29 cellular contexts compared by ENCODE assay signal in the genomic region with DNA sequence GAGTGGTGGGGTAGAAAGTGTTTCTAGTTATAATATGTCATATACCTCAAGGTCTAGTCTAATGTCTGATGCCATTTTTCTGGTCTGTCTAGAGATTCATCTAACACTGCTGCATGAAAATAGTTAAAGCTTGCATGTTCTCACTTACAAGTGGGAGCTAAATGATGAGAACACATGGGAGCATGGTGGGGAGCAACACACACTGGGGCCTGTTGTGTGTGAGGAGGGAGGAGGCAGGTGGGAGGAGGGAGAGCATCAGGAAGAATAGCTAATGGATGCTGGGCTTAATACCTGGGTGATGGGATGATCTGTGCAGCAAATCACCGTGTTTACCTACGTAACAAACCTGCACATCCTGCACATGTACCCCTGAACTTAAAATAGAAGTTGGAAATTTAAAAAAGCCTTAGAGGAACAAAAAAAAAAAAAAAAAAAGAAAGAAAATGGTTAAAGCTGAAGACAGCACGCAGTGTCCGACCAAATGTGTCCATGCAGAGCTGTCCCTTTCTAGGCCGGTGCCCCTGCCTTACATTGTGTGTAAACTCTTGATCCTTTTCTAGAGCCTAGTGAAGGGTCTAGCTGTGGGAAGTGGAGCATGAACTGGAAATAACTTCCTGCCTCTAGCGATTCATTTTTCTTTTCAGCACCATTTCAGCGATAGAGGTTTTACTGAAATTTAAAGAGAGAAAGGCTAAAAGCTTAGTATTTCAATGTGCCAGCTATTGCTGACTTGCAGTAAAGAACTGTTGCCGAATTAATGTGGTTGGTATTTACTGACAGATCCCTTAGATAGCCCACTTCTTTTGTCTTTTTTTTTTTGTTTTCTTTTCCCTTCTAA.
A peak's percentile ranks its signal among the peaks of the same experiment; 100 is the strongest.
DNase-seq lines count a peak whose midpoint lies in the region; ATAC-seq and TF ChIP-seq lines count a peak whose summit lies in the region.
"Had no signal": no experiment of that assay in that cellular context is flagged by ENCODE, and none has a peak within 500 bp of the region (broad histone marks: within the 10 kb centered on the region; RNA-seq: fewer than 3 reads in every experiment).

No MANE protein-coding gene starts in this region.

- peaks cover 0 to 6% (median 0%) of the 10 kb centered on the region in 11 experiments; a peak in 3 of 22 replicates for H3K9me3 ChIP-seq in BLaER1 treated with 17β-estradiol and CSF1 and Interleukin-3, amounts not matched to agents 10 nM and 100 nM (replicated peaks in 1 of 11)
- no peaks in the 10 kb centered on the region for H3K9me3 ChIP-seq in CD4-positive, alpha-beta T cell (ENCODE audit: control insufficient read depth, low read length)
- H3K9me3 ChIP-seq: breast epithelium, colonic mucosa, left ventricle myocardium inferior, right lobe of liver, spleen, tibial nerve had no signal

- peak overlapping the region; percentile 77 for H3K27ac Mint-ChIP-seq in glutamatergic neuron (ENCODE audit: unreplicated experiment)
- no peak overlapping the region for H3K27ac Mint-ChIP-seq in CD4-positive, alpha-beta T cell
- H3K27ac Mint-ChIP-seq: activated CD4-positive, alpha-beta T cell treated with anti-CD3 and anti-CD28 coated beads for 36 hours; activated T-helper 17 cell treated with anti-CD3 and anti-CD28 coated beads, Interleukin-2, amount 50 U/mL, for 72 hours; CD14-positive monocyte; progenitor cell of endocrine pancreas had no signal

- no peak for TF ChIP-seq CTCF in glutamatergic neuron (IDR thresholded peaks at IDR 0.05; ENCODE audit: partially characterized antibody, unreplicated experiment)
- no peak for TF ChIP-seq CTCF in GM10266 (IDR thresholded peaks at IDR 0.05; ENCODE audit: control insufficient read depth, insufficient read depth, low read depth, missing control alignments)
- TF ChIP-seq CTCF in CD4-positive, alpha-beta T cell (IDR thresholded peaks at IDR 0.05) = no peak

- peak overlapping the region; percentile 60 to 82 (median 69) for H3K9ac ChIP-seq in BLaER1 treated with 17β-estradiol and CSF1 and Interleukin-3, amounts not matched to agents 10 nM and 100 nM

- peak overlapping the region; percentile 31 to 96 (median 92) for H3K27ac ChIP-seq in BLaER1 treated with 17β-estradiol and CSF1 and Interleukin-3, amounts not matched to agents 10 nM and 100 nM
- H3K27ac ChIP-seq in angular gyrus (ENCODE audit: low read depth, low read length) (peak overlapping the region; percentile 75), substantia nigra (ENCODE audit: low read depth, low read length, poor library complexity, severe bottlenecking) (peak overlapping the region; percentile 55)
- H3K27ac ChIP-seq in CD4-positive, alpha-beta T cell (ENCODE audit: low read depth, low read length) = no peak overlapping the region
- H3K27ac ChIP-seq: breast epithelium, colonic mucosa, left ventricle myocardium inferior, PC-9, right lobe of liver, spleen had no signal

- H3K4me1 Mint-ChIP-seq in glutamatergic neuron (ENCODE audit: low read depth, unreplicated experiment) = peaks cover 70% of the 10 kb centered on the region
- no peaks in the 10 kb centered on the region for H3K4me1 Mint-ChIP-seq in CD4-positive, alpha-beta T cell (ENCODE audit: low read depth)
- H3K4me1 Mint-ChIP-seq: activated CD4-positive, alpha-beta T cell treated with anti-CD3 and anti-CD28 coated beads for 36 hours; activated T-helper 17 cell treated with anti-CD3 and anti-CD28 coated beads, Interleukin-2, amount 50 U/mL, for 72 hours had no signal

- H3K36me3 ChIP-seq in BLaER1 treated with 17β-estradiol and CSF1 and Interleukin-3, amounts not matched to agents 10 nM and 100 nM = peaks cover 0 to 36% (median 6%) of the 10 kb centered on the region in 11 experiments; a peak in 11 of 22 replicates
- H3K36me3 ChIP-seq: breast epithelium, colonic mucosa, left ventricle myocardium inferior, right lobe of liver, spleen, tibial nerve had no signal

- ATAC-seq in CD4-positive, alpha-beta T cell (ENCODE audit: poor library complexity) = no peak
- ATAC-seq: activated CD4-positive, alpha-beta T cell treated with anti-CD3 and anti-CD28 coated beads for 36 hours; activated T-helper 17 cell treated with anti-CD3 and anti-CD28 coated beads, Interleukin-2, amount 50 U/mL, for 72 hours; stimulated activated naive CD8-positive, alpha-beta T cell treated with anti-CD3 and anti-CD28 coated beads, Interleukin-15, Interleukin-2, amounts not matched to agents 100 U/mL and 50 U/mL, for 24 hours had no signal

- no peak for DNase-seq in glutamatergic neuron
- DNase-seq in substantia nigra (lab: John Stamatoyannopoulos, UW) = peak in 4 of 49 donors; percentile 17 to 25 (median 22)
- no peak for DNase-seq in GM10266 (ENCODE audit: extremely low spot score)
- no peak for DNase-seq in activated CD4-positive, alpha-beta T cell treated with anti-CD3 and anti-CD28 coated beads, Interleukin-2, amount 50 U/mL, for 48 hours
- no peak for DNase-seq in CD4-positive, alpha-beta T cell
- DNase-seq in NCI-H1048 (lab: John Stamatoyannopoulos, UW) = no peak
- DNase-seq: activated CD4-positive, alpha-beta T cell treated with anti-CD3 and anti-CD28 coated beads for 36 hours; activated naive CD4-positive, alpha-beta T cell treated with anti-CD3 and anti-CD28 coated beads, Interleukin-2, amount 50 U/mL, for 16 hours; colonic mucosa; effector CD8-positive, alpha-beta T cell; left ventricle myocardium inferior; mesenchymal stem cell; NCI-H1105 treated with DMSO at 0.1 percent for 48 hours; NCI-H187 treated with DMSO at 0.1 percent for 48 hours; NCI-H2171 treated with DMSO at 0.1 percent for 48 hours; NCI-H510A treated with DMSO at 0.1 percent for 48 hours; PC-9; right lobe of liver; Right ventricle myocardium superior; spleen; stimulated activated CD4-positive, alpha-beta T cell treated with anti-CD3 and anti-CD28 coated beads, Interleukin-2, amount 100 ng/mL, for 24 hours; stimulated activated naive CD8-positive, alpha-beta T cell treated with anti-CD3 and anti-CD28 coated beads, Interleukin-15, Interleukin-2, amounts not matched to agents 100 U/mL and 50 U/mL, for 24 hours had no signal

- H3K9me3 Mint-ChIP-seq in glutamatergic neuron (ENCODE audit: unreplicated experiment) = peaks cover 9% of the 10 kb centered on the region
- no peaks in the 10 kb centered on the region for H3K9me3 Mint-ChIP-seq in CD4-positive, alpha-beta T cell
- H3K9me3 Mint-ChIP-seq: activated T-helper 17 cell treated with anti-CD3 and anti-CD28 coated beads, Interleukin-2, amount 50 U/mL, for 72 hours; CD14-positive monocyte had no signal

- peaks cover 0 to 54% (median 0%) of the 10 kb centered on the region in 11 experiments; a peak in 4 of 22 replicates for H4K20me1 ChIP-seq in BLaER1 treated with 17β-estradiol and CSF1 and Interleukin-3, amounts not matched to agents 10 nM and 100 nM

- CTCF ChIA-PET in CD4-positive, alpha-beta T cell (lab: Charles Lee) = interaction anchor here (0.8 to 1.1 kb wide), 2 partner anchors 28 to 38 kb away, joined by 3 to 4 read pairs; no protein-coding TSS in a partner anchor

- POLR2A ChIA-PET in CD4-positive, alpha-beta T cell (lab: Charles Lee) = no interaction called here

- peak overlapping the region in 8 of 10 experiments; percentile 1 to 27 (median 15); a peak in 9 of 20 replicates for H3K4me3 ChIP-seq in BLaER1 treated with 17β-estradiol and CSF1 and Interleukin-3, amounts not matched to agents 10 nM and 100 nM
- H3K4me3 ChIP-seq: breast epithelium, colonic mucosa, left ventricle myocardium inferior, PC-9, right lobe of liver, spleen, tibial nerve had no signal

- peak overlapping the region; percentile 68 to 95 (median 82) for H3K4me2 ChIP-seq in BLaER1 treated with 17β-estradiol and CSF1 and Interleukin-3, amounts not matched to agents 10 nM and 100 nM
- H3K4me2 ChIP-seq: PC-9 had no signal

- H3K27me3 Mint-ChIP-seq in glutamatergic neuron (ENCODE audit: unreplicated experiment) = peaks cover 2% of the 10 kb centered on the region
- peaks cover 4% of the 10 kb centered on the region for H3K27me3 Mint-ChIP-seq in CD4-positive, alpha-beta T cell
- H3K27me3 Mint-ChIP-seq: progenitor cell of endocrine pancreas had no signal

- no peaks in the 10 kb centered on the region for H3K36me3 Mint-ChIP-seq in glutamatergic neuron (ENCODE audit: unreplicated experiment)
- no peaks in the 10 kb centered on the region for H3K36me3 Mint-ChIP-seq in CD4-positive, alpha-beta T cell (ENCODE audit: low read depth)
- H3K36me3 Mint-ChIP-seq: CD14-positive monocyte had no signal

- intact Hi-C loops in CD4-positive, alpha-beta T cell (cut with DNase I, micrococcal nuclease) = no loop called here

- H3K27me3 ChIP-seq in BLaER1 treated with 17β-estradiol and CSF1 and Interleukin-3, amounts not matched to agents 10 nM and 100 nM = no peaks in the 10 kb centered on the region
- H3K27me3 ChIP-seq in CD4-positive, alpha-beta T cell (ENCODE audit: control insufficient read depth, insufficient read depth, low read length) = peaks cover 3% of the 10 kb centered on the region
- H3K27me3 ChIP-seq: breast epithelium, colonic mucosa, right lobe of liver, spleen, tibial nerve had no signal

- H3K4me1 ChIP-seq in BLaER1 treated with 17β-estradiol and CSF1 and Interleukin-3, amounts not matched to agents 10 nM and 100 nM = peaks cover 97 to 100% (median 100%) of the 10 kb centered on the region in 10 experiments
- H3K4me1 ChIP-seq: breast epithelium, colonic mucosa, right lobe of liver had no signal

- peak overlapping the region; percentile 51 for H3K4me3 Mint-ChIP-seq in glutamatergic neuron (ENCODE audit: unreplicated experiment)
- H3K4me3 Mint-ChIP-seq in CD4-positive, alpha-beta T cell = no peak overlapping the region
- H3K4me3 Mint-ChIP-seq: activated CD4-positive, alpha-beta T cell treated with anti-CD3 and anti-CD28 coated beads for 36 hours; activated T-helper 17 cell treated with anti-CD3 and anti-CD28 coated beads, Interleukin-2, amount 50 U/mL, for 72 hours; CD14-positive monocyte had no signal
